In genomic region chr5:179820127-179820482, GRCh38 we compare ENCODE assay signal across 8 cellular contexts. TPM values are rescaled to one million over a fixed set of nuclear protein-coding genes. Genes with fewer than 3 reads are reported as not detected.
DNase-seq lines count a peak whose midpoint lies in the region; ATAC-seq and TF ChIP-seq lines count a peak whose summit lies in the region.

No MANE protein-coding gene starts in this region.

- no peaks in the 10 kb centered on the region for H3K9me3 Mint-ChIP-seq in T-helper 1 cell treated with Interleukin-12 subunit alpha and Interleukin-12 subunit beta and Interleukin-4 antibody, amounts not matched to agents 30 μg/mL and 1 μg/mL, for 36 hours
- H3K9me3 Mint-ChIP-seq in activated naive CD8-positive, alpha-beta T cell treated with anti-CD3 and anti-CD28 coated beads, Interleukin-2, amount 10 ng/mL, durations not matched to agents 7 days and 5 days: no peaks in the 10 kb centered on the region

- peak overlapping the region; percentile 95 for H3K27ac Mint-ChIP-seq in T-helper 1 cell treated with Interleukin-12 subunit alpha and Interleukin-12 subunit beta and Interleukin-4 antibody, amounts not matched to agents 30 μg/mL and 1 μg/mL, for 36 hours
- H3K27ac Mint-ChIP-seq in activated naive CD8-positive, alpha-beta T cell treated with anti-CD3 and anti-CD28 coated beads, Interleukin-2, amount 10 ng/mL, durations not matched to agents 7 days and 5 days: peak overlapping the region; percentile 87

- H3K27me3 Mint-ChIP-seq in T-helper 1 cell treated with Interleukin-12 subunit alpha and Interleukin-12 subunit beta and Interleukin-4 antibody, amounts not matched to agents 30 μg/mL and 1 μg/mL, for 36 hours (ENCODE audit: low read depth): no peaks in the 10 kb centered on the region
- no peaks in the 10 kb centered on the region for H3K27me3 Mint-ChIP-seq in activated naive CD8-positive, alpha-beta T cell treated with anti-CD3 and anti-CD28 coated beads, Interleukin-2, amount 10 ng/mL, durations not matched to agents 7 days and 5 days

- DNase-seq in T-helper 1 cell (no peak), left lung (no peak), head of caudate nucleus (no peak), sciatic nerve (ENCODE audit: low spot score) (no peak)
- DNase-seq in activated naive CD8-positive, alpha-beta T cell treated with anti-CD3 and anti-CD28 coated beads, Interleukin-2, amount 10 ng/mL, durations not matched to agents 7 days and 5 days: no peak

- peak overlapping the region; percentile 98 to 100 for H3K27ac ChIP-seq in left lung
- H3K27ac ChIP-seq in temporal lobe (ENCODE audit: low read depth, low read length): peak overlapping the region; percentile 100

- peaks cover 39% of the 10 kb centered on the region for H3K4me1 Mint-ChIP-seq in T-helper 1 cell treated with Interleukin-12 subunit alpha and Interleukin-12 subunit beta and Interleukin-4 antibody, amounts not matched to agents 30 μg/mL and 1 μg/mL, for 36 hours (ENCODE audit: low read depth)
- H3K4me1 Mint-ChIP-seq in activated naive CD8-positive, alpha-beta T cell treated with anti-CD3 and anti-CD28 coated beads, Interleukin-2, amount 10 ng/mL, durations not matched to agents 7 days and 5 days: peaks cover 29% of the 10 kb centered on the region

- peak overlapping the region; percentile 75 for H3K4me3 Mint-ChIP-seq in T-helper 1 cell treated with Interleukin-12 subunit alpha and Interleukin-12 subunit beta and Interleukin-4 antibody, amounts not matched to agents 30 μg/mL and 1 μg/mL, for 36 hours
- H3K4me3 Mint-ChIP-seq in activated naive CD8-positive, alpha-beta T cell treated with anti-CD3 and anti-CD28 coated beads, Interleukin-2, amount 10 ng/mL, durations not matched to agents 7 days and 5 days: peak overlapping the region; percentile 90

- H3K9me3 ChIP-seq in left lung: no peaks in the 10 kb centered on the region

- POLR2A ChIA-PET in activated naive CD8-positive, alpha-beta T cell treated with anti-CD3 and anti-CD28 coated beads, Interleukin-2, amount 10 ng/mL, durations not matched to agents 7 days and 5 days (lab: Charles Lee): interaction anchor here (0.8 to 4.0 kb wide), 12 partner anchors 9 to 123 kb away, joined by 3 to 42 read pairs (median 6); partner anchors contain the start of genes MGAT4B and TBC1D9B

- no peak for TF ChIP-seq CTCF in left lung (IDR thresholded peaks at IDR 0.05)

- intact Hi-C loops in left lung (cut with DNase I): no loop called here
- intact Hi-C loops in head of caudate nucleus (cut with DNase I): loop anchor here (5.0 kb wide), 1 partner anchor 37 kb away; the partner anchor contains the start of gene MRNIP
- intact Hi-C loops in sciatic nerve (cut with DNase I): no loop called here

- H3K4me1 ChIP-seq in left lung: peaks cover 40 to 76% of the 10 kb centered on the region in 2 donors

- no peak for ATAC-seq in activated naive CD8-positive, alpha-beta T cell treated with anti-CD3 and anti-CD28 coated beads, Interleukin-2, amount 10 ng/mL, durations not matched to agents 7 days and 5 days (ENCODE audit: low read depth)
- ATAC-seq in left lung: no peak
- no peak for ATAC-seq in esophagus mucosa
- no peak for ATAC-seq in sciatic nerve

- peak overlapping the region; percentile 96 to 99 for H3K4me3 ChIP-seq in left lung

- peaks cover 8 to 32% of the 10 kb centered on the region in 2 donors for H3K36me3 ChIP-seq in left lung

- H3K27me3 ChIP-seq in left lung: no peaks in the 10 kb centered on the region

- H3K36me3 Mint-ChIP-seq in T-helper 1 cell treated with Interleukin-12 subunit alpha and Interleukin-12 subunit beta and Interleukin-4 antibody, amounts not matched to agents 30 μg/mL and 1 μg/mL, for 36 hours (ENCODE audit: low read depth): peaks cover 29% of the 10 kb centered on the region
- peaks cover 10% of the 10 kb centered on the region for H3K36me3 Mint-ChIP-seq in activated naive CD8-positive, alpha-beta T cell treated with anti-CD3 and anti-CD28 coated beads, Interleukin-2, amount 10 ng/mL, durations not matched to agents 7 days and 5 days

RNA-seq across cellular contexts. Expression of gene SQSTM1, which starts 0.6 kb away (rescaled TPM):
- total RNA-seq in activated naive CD8-positive, alpha-beta T cell treated with anti-CD3 and anti-CD28 coated beads, Interleukin-2, amount 10 ng/mL, durations not matched to agents 7 days and 5 days: 100 to 1,000 TPM; 196 to 216 TPM
- total RNA-seq in left lung (100 to 1,000 TPM; 505 to 637 TPM), temporal lobe (45.7 TPM), esophagus mucosa (126 TPM), sciatic nerve (365 TPM)

RNA-seq across cellular contexts. Expression of gene MGAT4B, which starts 13.4 kb away (rescaled TPM):
- 100 to 1,000 TPM; 118 TPM for total RNA-seq in activated naive CD8-positive, alpha-beta T cell treated with anti-CD3 and anti-CD28 coated beads, Interleukin-2, amount 10 ng/mL, durations not matched to agents 7 days and 5 days
- total RNA-seq in left lung (100 to 1,000 TPM; 142 to 191 TPM), temporal lobe (70.3 TPM), esophagus mucosa (72.1 TPM), sciatic nerve (71.7 TPM)

RNA-seq across cellular contexts. Expression of gene LTC4S, which starts 26.3 kb away (rescaled TPM):
- 1 to 10 TPM; 5.7 to 6.3 TPM for total RNA-seq in activated naive CD8-positive, alpha-beta T cell treated with anti-CD3 and anti-CD28 coated beads, Interleukin-2, amount 10 ng/mL, durations not matched to agents 7 days and 5 days
- total RNA-seq in left lung: 10 to 100 TPM; 16.4 to 19.6 TPM
- total RNA-seq in temporal lobe: 0.74 TPM
- 5.1 TPM for total RNA-seq in esophagus mucosa
- 21.7 TPM for total RNA-seq in sciatic nerve

RNA-seq across cellular contexts. Expression of gene MRNIP, which starts 38.5 kb away (rescaled TPM):
- total RNA-seq in activated naive CD8-positive, alpha-beta T cell treated with anti-CD3 and anti-CD28 coated beads, Interleukin-2, amount 10 ng/mL, durations not matched to agents 7 days and 5 days: 10 to 100 TPM; 46.1 to 47.4 TPM
- total RNA-seq in left lung (10 to 100 TPM; 16.9 to 18.2 TPM), temporal lobe (33.9 TPM), esophagus mucosa (8.3 TPM), sciatic nerve (54.4 TPM)
